Comparison of ENCODE assay signal across 8 cellular contexts in genomic region chr12:93441617-93442410, GRCh38. TPM values are rescaled to one million over a fixed set of nuclear protein-coding genes. Genes with fewer than 3 reads are reported as not detected.
A peak's percentile ranks its signal among the peaks of the same experiment; 100 is the strongest.
DNase-seq lines count a peak whose midpoint lies in the region; ATAC-seq, FAIRE-seq and TF ChIP-seq lines count a peak whose summit lies in the region.

A gene with protein sequence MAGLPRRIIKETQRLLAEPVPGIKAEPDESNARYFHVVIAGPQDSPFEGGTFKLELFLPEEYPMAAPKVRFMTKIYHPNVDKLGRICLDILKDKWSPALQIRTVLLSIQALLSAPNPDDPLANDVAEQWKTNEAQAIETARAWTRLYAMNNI (minus strand): TSS chr12:93441947. CDS start chr12:93441884, 63 bp downstream.

- H3K4me1 ChIP-seq in ascending aorta (peaks cover 2 to 19% of the 10 kb centered on the region in 2 donors), right cardiac atrium (ENCODE audit: control insufficient read depth, insufficient read depth, low read length) (peaks cover 6% of the 10 kb centered on the region)

- H3K27ac ChIP-seq in ascending aorta (peak within 1 kb of the TSS; percentile 83 to 94), right cardiac atrium (ENCODE audit: low read length) (peak within 1 kb of the TSS; percentile 96)

- ATAC-seq in HG02973 (IDR thresholded peaks at IDR 0.05; ENCODE audit: unreplicated experiment): peak; percentile 70
- ATAC-seq in right cardiac atrium: peak; percentile 98 to 99

- H3K27ac Mint-ChIP-seq in T-helper 2 cell treated with Interferon-gamma antibody and Interleukin-4, amounts not matched to agents 5 μg/mL and 100 μg/mL, for 36 hours: peak within 1 kb of the TSS; percentile 95

- H3K4me3 ChIP-seq in ascending aorta (peak within 1 kb of the TSS; percentile 80 to 87), right cardiac atrium (ENCODE audit: low read length) (peak within 1 kb of the TSS; percentile 99)

- H3K27me3 ChIP-seq in ascending aorta (no peaks in the 10 kb centered on the region), right cardiac atrium (ENCODE audit: control insufficient read depth, insufficient read depth) (no peaks in the 10 kb centered on the region)

- DNase-seq in GM18507 (ENCODE audit: extremely low spot score, insufficient read length, low read depth): peak; percentile 69
- DNase-seq in NCI-H2029 (lab: John Stamatoyannopoulos, UW): peak; percentile 93
- DNase-seq in T-helper 2 cell treated with Interferon-gamma antibody and Interleukin-4, amounts not matched to agents 5 μg/mL and 100 μg/mL, for 36 hours (ENCODE audit: low spot score): peak; percentile 96
- DNase-seq in ascending aorta (ENCODE audit: low spot score in 2 of 2): peak; percentile 88 to 99
- peak; percentile 97 to 99 (median 99) for DNase-seq in right cardiac atrium
- DNase-seq in pulmonary artery endothelial cell (ENCODE audit: low read depth, low spot score): peak; percentile 78
- DNase-seq in urothelium cell line (ENCODE audit: low spot score): peak; percentile 92

- no peaks in the 10 kb centered on the region for H3K36me3 ChIP-seq in ascending aorta

- H3K9me3 ChIP-seq in ascending aorta (no peaks in the 10 kb centered on the region), right cardiac atrium (ENCODE audit: control insufficient read depth, low read length) (no peaks in the 10 kb centered on the region)

- H3K4me1 Mint-ChIP-seq in T-helper 2 cell treated with Interferon-gamma antibody and Interleukin-4, amounts not matched to agents 5 μg/mL and 100 μg/mL, for 36 hours (ENCODE audit: low read depth): peaks cover 47% of the 10 kb centered on the region

- peak within 1 kb of the TSS; percentile 91 for H3K4me3 Mint-ChIP-seq in T-helper 2 cell treated with Interferon-gamma antibody and Interleukin-4, amounts not matched to agents 5 μg/mL and 100 μg/mL, for 36 hours

- H3K27me3 Mint-ChIP-seq in T-helper 2 cell treated with Interferon-gamma antibody and Interleukin-4, amounts not matched to agents 5 μg/mL and 100 μg/mL, for 36 hours (ENCODE audit: low read depth): no peaks in the 10 kb centered on the region

- no peaks in the 10 kb centered on the region for H3K36me3 Mint-ChIP-seq in T-helper 2 cell treated with Interferon-gamma antibody and Interleukin-4, amounts not matched to agents 5 μg/mL and 100 μg/mL, for 36 hours (ENCODE audit: low read depth)

- peak; percentile 86 for FAIRE-seq in GM18507 (lab: Jason Lieb, UNC)
- no peak for FAIRE-seq in urothelium cell line (lab: Jason Lieb, UNC)

- H3K9me3 Mint-ChIP-seq in T-helper 2 cell treated with Interferon-gamma antibody and Interleukin-4, amounts not matched to agents 5 μg/mL and 100 μg/mL, for 36 hours: no peaks in the 10 kb centered on the region

- TF ChIP-seq CTCF in ascending aorta (IDR thresholded peaks at IDR 0.05): no peak

- intact Hi-C loops in ascending aorta (cut with DNase I): loop anchor here (1.0 kb wide), 1 partner anchor 25 kb away; the partner anchor contains the start of gene MRPL42
- intact Hi-C loops in right cardiac atrium (cut with DNase I): no loop called here

- WGBS in right cardiac atrium: under 1% methylated on average over 105 of the region's 105 CpGs

RNA-seq across cellular contexts. Expression of the gene that starts here (rescaled TPM):
- total RNA-seq in ascending aorta (19.4 TPM), right cardiac atrium (10 to 100 TPM; 80.7 to 95.2 (median 88.5) TPM), pulmonary artery endothelial cell (213 and 219 TPM in 2 replicates)
- 79.2 TPM for polyA plus RNA-seq in right cardiac atrium

Comparison
In these comparisons a context has a peak if more than half of its experiments do, and no peak if none do; other contexts are left out.
1. Peak in every context shown above with its lines: DNase-seq, ATAC-seq, H3K4me3 ChIP-seq and H3K27ac ChIP-seq.